Comparison of ENCODE assay signal across 19 cellular contexts in the genomic region with DNA sequence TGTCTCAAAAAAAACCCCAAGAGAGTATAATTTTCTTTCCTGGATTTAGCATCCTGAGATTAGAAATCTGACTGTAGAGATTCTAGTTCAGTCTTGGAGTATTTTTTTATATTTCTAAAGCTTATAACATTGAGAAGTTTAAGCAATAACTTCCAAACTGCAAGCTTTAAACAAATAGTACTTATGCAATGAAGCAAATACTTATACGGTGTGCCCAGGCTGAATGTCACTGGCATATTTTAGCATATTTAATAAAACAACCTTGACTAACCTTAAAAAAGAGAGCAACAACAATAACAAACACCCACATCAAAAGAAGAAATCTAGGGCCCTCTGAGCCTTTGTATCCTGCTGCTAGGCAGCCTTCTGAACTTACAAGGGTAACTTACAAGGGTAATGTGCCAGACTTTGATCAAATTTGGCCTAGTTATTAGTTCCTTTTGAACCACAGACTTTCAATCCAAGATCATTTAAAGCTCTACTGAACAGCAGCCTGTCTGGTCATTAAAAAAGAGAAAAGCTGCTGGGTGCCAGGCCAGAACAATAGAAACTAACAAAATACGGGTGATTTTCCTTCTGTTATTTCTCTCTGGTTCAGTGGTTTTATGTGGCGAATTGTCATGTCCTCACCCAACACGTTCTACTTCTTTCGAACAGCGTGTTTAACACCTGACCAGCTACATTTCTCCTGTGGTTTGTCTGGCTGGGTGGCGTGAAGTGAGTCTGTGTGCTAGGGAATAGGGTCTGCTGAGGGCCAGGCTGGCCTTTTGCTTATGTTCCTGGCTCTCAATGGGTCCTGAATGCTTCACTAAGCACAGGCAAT. TPM values are rescaled to one million over a fixed set of nuclear protein-coding genes. Genes with fewer than 3 reads are reported as not detected.
DNase-seq lines count a peak whose midpoint lies in the region; ATAC-seq and TF ChIP-seq lines count a peak whose summit lies in the region.
"Had no signal": no experiment of that assay in that cellular context is flagged by ENCODE, and none has a peak within 500 bp of the region (broad histone marks: within the 10 kb centered on the region; RNA-seq: fewer than 3 reads in every experiment).

No MANE protein-coding gene starts in this region.

- no peaks in the 10 kb centered on the region for H3K27me3 Mint-ChIP-seq in activated CD4-positive, alpha-beta T cell treated with anti-CD3 and anti-CD28 coated beads, Interleukin-2, amount 10 ng/mL, durations not matched to agents 7 days and 5 days
- H3K27me3 Mint-ChIP-seq in GM23338 (ENCODE audit: insufficient read depth, low read depth, poor library complexity) = no peaks in the 10 kb centered on the region

- no peak overlapping the region for H3K4me3 Mint-ChIP-seq in activated CD4-positive, alpha-beta T cell treated with anti-CD3 and anti-CD28 coated beads, Interleukin-2, amount 10 ng/mL, durations not matched to agents 7 days and 5 days
- no peak overlapping the region for H3K4me3 Mint-ChIP-seq in GM23338

- H3K27me3 ChIP-seq in psoas muscle (ENCODE audit: insufficient read depth in 3 of 3, low read length in 2 of 3) (no peaks in the 10 kb centered on the region), GM23338 (ENCODE audit: insufficient read depth) (no peaks in the 10 kb centered on the region)
- H3K27me3 ChIP-seq: body of pancreas, sigmoid colon, vagina had no signal

- POLR2A ChIA-PET in activated CD4-positive, alpha-beta T cell treated with anti-CD3 and anti-CD28 coated beads, Interleukin-2, amount 10 ng/mL, durations not matched to agents 7 days and 5 days (lab: Charles Lee) = no interaction called here

- H3K4me1 Mint-ChIP-seq in activated CD4-positive, alpha-beta T cell treated with anti-CD3 and anti-CD28 coated beads, Interleukin-2, amount 10 ng/mL, durations not matched to agents 7 days and 5 days = peaks cover 10% of the 10 kb centered on the region
- no peaks in the 10 kb centered on the region for H3K4me1 Mint-ChIP-seq in GM23338

- no peaks in the 10 kb centered on the region for H3K79me2 ChIP-seq in GM23338 (replicated peaks; ENCODE audit: insufficient read depth)

- no peak for DNase-seq in activated CD4-positive, alpha-beta T cell treated with anti-CD3 and anti-CD28 coated beads, Interleukin-2, amount 10 ng/mL, durations not matched to agents 7 days and 5 days
- DNase-seq in activated CD4-positive, alpha-beta T cell treated with anti-CD3 and anti-CD28 coated beads, Interleukin-2, amount 50 U/mL, for 4 hours = no peak
- peak; percentile 27 for DNase-seq in iPS-NIHi11 (ENCODE audit: low spot score)
- DNase-seq in psoas muscle = no peak
- no peak for DNase-seq in GM23338 (ENCODE audit: low spot score)
- DNase-seq in cardiac septum (ENCODE audit: low spot score) = no peak
- DNase-seq: ACHN; body of pancreas; NCI-H146; NCI-H2227 treated with DMSO at 0.1 percent for 48 hours; sigmoid colon; stimulated activated CD4-positive, alpha-beta T cell treated with anti-CD3 and anti-CD28 coated beads, Interleukin-1b, Interleukin-23, amount 100 ng/mL, for 48 hours; T-helper 1 cell; WERI-Rb-1 had no signal

- peak overlapping the region; percentile 43 for H3K27ac Mint-ChIP-seq in activated CD4-positive, alpha-beta T cell treated with anti-CD3 and anti-CD28 coated beads, Interleukin-2, amount 10 ng/mL, durations not matched to agents 7 days and 5 days
- no peak overlapping the region for H3K27ac Mint-ChIP-seq in GM23338

- ATAC-seq in psoas muscle (no peak), GM23338 (no peak), GM19395 (IDR thresholded peaks at IDR 0.05; ENCODE audit: unreplicated experiment) (no peak)
- ATAC-seq: body of pancreas had no signal

- no peaks in the 10 kb centered on the region for H3K9me3 ChIP-seq in psoas muscle
- H3K9me3 ChIP-seq: body of pancreas, sigmoid colon, vagina had no signal

- H3K36me3 ChIP-seq in psoas muscle (ENCODE audit: insufficient read depth in 1 of 2, low read depth in 1 of 2) = peaks cover 15 to 80% of the 10 kb centered on the region in 2 donors
- peaks cover 32% of the 10 kb centered on the region; the same call in 1 of the 2 replicates for H3K36me3 ChIP-seq in GM23338 (ENCODE audit: insufficient read depth)

- H3K9me2 ChIP-seq in GM23338 (ENCODE audit: insufficient read depth) = no peaks in the 10 kb centered on the region

- intact Hi-C loops in psoas muscle (cut with DNase I) (loop anchor here in 1 of 2 donors (10.0 kb wide), 1 partner anchor 399 kb away; no protein-coding TSS in a partner anchor), cardiac septum (cut with DNase I) (loop anchor here (10.0 kb wide), 1 partner anchor 211 kb away; no protein-coding TSS in a partner anchor)

- WGBS in psoas muscle, 3 donors = 90 to 94% (median 91%) methylated on average over 7 of the region's 7 CpGs

- no peaks in the 10 kb centered on the region for H3K9me3 Mint-ChIP-seq in activated CD4-positive, alpha-beta T cell treated with anti-CD3 and anti-CD28 coated beads, Interleukin-2, amount 10 ng/mL, durations not matched to agents 7 days and 5 days
- H3K9me3 Mint-ChIP-seq in GM23338 = peaks cover 4% of the 10 kb centered on the region; the same call in 2 of the 3 replicates

- CTCF ChIA-PET in activated CD4-positive, alpha-beta T cell treated with anti-CD3 and anti-CD28 coated beads, Interleukin-2, amount 10 ng/mL, durations not matched to agents 7 days and 5 days (lab: Charles Lee) = interaction anchor here (1.0 to 2.0 kb wide), 2 partner anchors 17 to 34 kb away, joined by 3 to 4 read pairs; no protein-coding TSS in a partner anchor

- H2AFZ ChIP-seq in GM23338 = no peak overlapping the region

- H3K4me1 ChIP-seq in psoas muscle (no peaks in the 10 kb centered on the region), GM23338 (ENCODE audit: insufficient read depth) (no peaks in the 10 kb centered on the region)
- H3K4me1 ChIP-seq: body of pancreas, sigmoid colon, vagina had no signal

- peaks cover 4% of the 10 kb centered on the region; the same call in 1 of the 2 replicates for H4K20me1 ChIP-seq in GM23338 (replicated peaks; ENCODE audit: insufficient read depth)

- TF ChIP-seq CTCF in VCaP (conservative IDR thresholded peaks at IDR 0.05) (no peak), psoas muscle (IDR thresholded peaks at IDR 0.05) (no peak), GM23338 (conservative IDR thresholded peaks at IDR 0.05; ENCODE audit: low read depth in 2 of 2) (no peak)

- peak overlapping the region; percentile 97 for H3K27ac ChIP-seq in VCaP
- H3K27ac ChIP-seq in psoas muscle = peak overlapping the region; percentile 67
- no peak overlapping the region for H3K27ac ChIP-seq in GM23338 (ENCODE audit: low read depth)
- H3K27ac ChIP-seq: body of pancreas, sigmoid colon, vagina, WERI-Rb-1 had no signal

- no peak overlapping the region for H3K4me2 ChIP-seq in GM23338

- H3K36me3 Mint-ChIP-seq in activated CD4-positive, alpha-beta T cell treated with anti-CD3 and anti-CD28 coated beads, Interleukin-2, amount 10 ng/mL, durations not matched to agents 7 days and 5 days (ENCODE audit: low read depth) = peaks cover 44% of the 10 kb centered on the region
- H3K36me3 Mint-ChIP-seq in GM23338 (ENCODE audit: low read depth) = peaks cover 64% of the 10 kb centered on the region

- H3F3A ChIP-seq in GM23338 (replicated peaks; ENCODE audit: low read depth) = no peaks in the 10 kb centered on the region

- H3K4me3 ChIP-seq in psoas muscle = no peak overlapping the region
- no peak overlapping the region for H3K4me3 ChIP-seq in GM23338
- H3K4me3 ChIP-seq: body of pancreas, sigmoid colon, vagina had no signal

TF ChIP-seq in GM23338, 12 proteins besides CTCF, POLR2A, EP300 and RAD21 (continues in another document):
- TF ChIP-seq CREB1 (CRISPR knock-in tag; IDR thresholded peaks at IDR 0.05; ENCODE audit: low read depth) (no peak), STAT1 (IDR thresholded peaks at IDR 0.05; ENCODE audit: unreplicated experiment) (no peak)
- TF ChIP-seq, protein P1, sequence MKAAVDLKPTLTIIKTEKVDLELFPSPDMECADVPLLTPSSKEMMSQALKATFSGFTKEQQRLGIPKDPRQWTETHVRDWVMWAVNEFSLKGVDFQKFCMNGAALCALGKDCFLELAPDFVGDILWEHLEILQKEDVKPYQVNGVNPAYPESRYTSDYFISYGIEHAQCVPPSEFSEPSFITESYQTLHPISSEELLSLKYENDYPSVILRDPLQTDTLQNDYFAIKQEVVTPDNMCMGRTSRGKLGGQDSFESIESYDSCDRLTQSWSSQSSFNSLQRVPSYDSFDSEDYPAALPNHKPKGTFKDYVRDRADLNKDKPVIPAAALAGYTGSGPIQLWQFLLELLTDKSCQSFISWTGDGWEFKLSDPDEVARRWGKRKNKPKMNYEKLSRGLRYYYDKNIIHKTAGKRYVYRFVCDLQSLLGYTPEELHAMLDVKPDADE (IDR thresholded peaks at IDR 0.05) = no peak

RNA-seq across cellular contexts. Expression of a gene that starts 16.2 kb away (rescaled TPM):
- total RNA-seq in activated CD4-positive, alpha-beta T cell treated with anti-CD3 and anti-CD28 coated beads, Interleukin-2, amount 10 ng/mL, durations not matched to agents 7 days and 5 days = 10 to 100 TPM; 49.2 to 57.2 TPM
- 10 to 100 TPM; 35.0 to 50.8 (median 47.1) TPM for total RNA-seq in psoas muscle
- polyA plus RNA-seq in psoas muscle = 10 to 100 TPM; 24.0 to 44.0 (median 33.7) TPM
- 82.1 and 98.0 TPM in 2 replicates for total RNA-seq in GM23338 (2014; rRNA removed; shearing (Covaris generic))
- 20.7 and 22.8 TPM in 2 replicates for polyA plus RNA-seq in GM23338 (2016; fragmentation: Nextera tagmentation; extraction: Ambion mirVana)
- 36.1 TPM for total RNA-seq in cardiac septum

RNA-seq across cellular contexts. Expression of a gene that starts 26.9 kb away (rescaled TPM):
- 10 to 100 TPM; 53.7 to 59.1 TPM for total RNA-seq in activated CD4-positive, alpha-beta T cell treated with anti-CD3 and anti-CD28 coated beads, Interleukin-2, amount 10 ng/mL, durations not matched to agents 7 days and 5 days
- total RNA-seq in psoas muscle = 10 to 100 TPM; 21.9 to 29.4 (median 26.7) TPM
- polyA plus RNA-seq in psoas muscle = 10 to 100 TPM; 19.0 to 28.3 (median 24.4) TPM
- total RNA-seq in GM23338 (2014; rRNA removed; shearing (Covaris generic)) = 28.6 and 31.6 TPM in 2 replicates
- 13.0 and 13.7 TPM in 2 replicates for polyA plus RNA-seq in GM23338 (2016; fragmentation: Nextera tagmentation; extraction: Ambion mirVana)
- 13.2 TPM for total RNA-seq in cardiac septum

RNA-seq across cellular contexts. Expression of a gene that starts 57.0 kb away (rescaled TPM):
- total RNA-seq in activated CD4-positive, alpha-beta T cell treated with anti-CD3 and anti-CD28 coated beads, Interleukin-2, amount 10 ng/mL, durations not matched to agents 7 days and 5 days = not detected
- 1 to 10 TPM in 1 of 4 donors, under 1 TPM in 3; 0.10 to 1.4 (median 0.40) TPM for total RNA-seq in psoas muscle
- polyA plus RNA-seq in psoas muscle = 1 to 10 TPM in 1 of 3 donors, under 1 TPM in 2; 0.83 to 1.6 (median 0.89) TPM
- total RNA-seq in GM23338 (2014; rRNA removed; shearing (Covaris generic)) = not detected in 2 replicates
- polyA plus RNA-seq in GM23338 (2016; fragmentation: Nextera tagmentation; extraction: Ambion mirVana) = 0.13 TPM in 1 of 2 replicates, not detected in the other
- 0.81 TPM for total RNA-seq in cardiac septum
- total RNA-seq: dermis microvascular lymphatic vessel endothelial cell, HT1080 had no signal
